In genomic region chr1:81172483-81172882, GRCh38 we compare ENCODE assay signal across 1 cellular context.
TF ChIP-seq lines count a peak whose summit lies in the region.

No MANE protein-coding gene starts in this region.

TF ChIP-seq in HEK293, 187 proteins besides CTCF, POLR2A, EP300 and RAD21 (continued from another document):
- TF ChIP-seq ZNF571 (tag by site-specific recombination; IDR thresholded peaks at IDR 0.05), result no peak
